Comparison of ENCODE assay signal across 18 cellular contexts in genomic region chr11:115706735-115707134, GRCh38.
DNase-seq lines count a peak whose midpoint lies in the region; ATAC-seq, FAIRE-seq and TF ChIP-seq lines count a peak whose summit lies in the region.
"Had no signal": no experiment of that assay in that cellular context is flagged by ENCODE, and none has a peak within 500 bp of the region (broad histone marks: within the 10 kb centered on the region; RNA-seq: fewer than 3 reads in every experiment).

No MANE protein-coding gene starts in this region.

- TF ChIP-seq CTCF in astrocyte (IDR thresholded peaks at IDR 0.05; ENCODE audit: insufficient read depth, low read depth, low read length), result no peak
- no peak for TF ChIP-seq CTCF in left lung (IDR thresholded peaks at IDR 0.05)
- no peak for TF ChIP-seq CTCF in thoracic aorta (IDR thresholded peaks at IDR 0.05)

- intact Hi-C loops in Right ventricle myocardium superior (cut with DNase I), result no loop called here
- intact Hi-C loops in Right ventricle myocardium inferior (cut with DNase I), result no loop called here
- intact Hi-C loops in left lung (cut with DNase I), result no loop called here

- H3K27ac ChIP-seq in astrocyte (ENCODE audit: low read depth, low read length), result no peak overlapping the region
- H3K27ac ChIP-seq in left lung, result peak overlapping the region in 1 of 2 donors; percentile 86
- peak overlapping the region; percentile 3 to 41 for H3K27ac ChIP-seq in thoracic aorta
- H3K27ac ChIP-seq: C4-2B had no signal

- DNase-seq in Right ventricle myocardium superior, result no peak
- no peak for DNase-seq in Right ventricle myocardium inferior (ENCODE audit: missing footprints)
- DNase-seq in astrocyte (ENCODE audit: low read depth), result peak; percentile 23
- no peak for DNase-seq in left lung
- DNase-seq in thoracic aorta (ENCODE audit: low spot score), result no peak
- no peak for DNase-seq in activated naive CD4-positive, alpha-beta T cell treated with anti-CD3 and anti-CD28 coated beads, Interleukin-2, amount 50 U/mL, for 16 hours
- DNase-seq in NCI-H748 (lab: John Stamatoyannopoulos, UW; ENCODE audit: unreplicated experiment), result no peak
- DNase-seq in 8988T, result no peak
- DNase-seq: Calu3, DMS79, NCI-H1092 treated with DMSO at 0.1 percent for 48 hours, NCI-H1694, NCI-H345, NCI-H69 had no signal

- H4K20me1 ChIP-seq in astrocyte (ENCODE audit: insufficient read depth, low read length), result no peaks in the 10 kb centered on the region

- H3K36me3 Mint-ChIP-seq in astrocyte (ENCODE audit: low read depth, unreplicated experiment), result peaks cover 13% of the 10 kb centered on the region

- H2AFZ ChIP-seq in astrocyte (ENCODE audit: low read depth, low read length), result no peak overlapping the region
- H2AFZ ChIP-seq: GM23338 had no signal

- H3K79me2 ChIP-seq in astrocyte (ENCODE audit: insufficient read depth, low read length), result no peaks in the 10 kb centered on the region

- H3K4me1 ChIP-seq in astrocyte (ENCODE audit: insufficient read depth, low read length), result peaks cover 16% of the 10 kb centered on the region
- peaks cover 3 to 34% of the 10 kb centered on the region in 2 donors for H3K4me1 ChIP-seq in left lung
- H3K4me1 ChIP-seq in thoracic aorta (ENCODE audit: control insufficient read depth in 1 of 2, low read depth in 2 of 2), result peaks cover 5 to 12% of the 10 kb centered on the region in 2 donors

- no peaks in the 10 kb centered on the region for H3K9me3 ChIP-seq in astrocyte (ENCODE audit: insufficient read depth, low read depth, low read length)
- H3K9me3 ChIP-seq in left lung, result peaks cover 0 to 4% of the 10 kb centered on the region in 2 donors
- no peaks in the 10 kb centered on the region for H3K9me3 ChIP-seq in thoracic aorta

- H3K4me3 ChIP-seq in astrocyte (ENCODE audit: insufficient read depth, low read depth, low read length) (no peak overlapping the region), left lung (no peak overlapping the region), thoracic aorta (no peak overlapping the region)
- H3K4me3 ChIP-seq: GM23338 had no signal

- H3K9me3 Mint-ChIP-seq in astrocyte (ENCODE audit: unreplicated experiment), result peaks cover 7% of the 10 kb centered on the region

- H3K4me1 Mint-ChIP-seq in astrocyte (ENCODE audit: low read depth, unreplicated experiment), result peaks cover 22% of the 10 kb centered on the region
- H3K4me1 Mint-ChIP-seq: GM23338 had no signal

- no peaks in the 10 kb centered on the region for H3K36me3 ChIP-seq in astrocyte (ENCODE audit: insufficient read depth, low read length)
- H3K36me3 ChIP-seq in left lung, result no peaks in the 10 kb centered on the region
- H3K36me3 ChIP-seq in thoracic aorta, result no peaks in the 10 kb centered on the region

- H3K9ac ChIP-seq in astrocyte (ENCODE audit: low read length), result no peak overlapping the region

- ATAC-seq in Right ventricle myocardium superior (ENCODE audit: poor library complexity) (peak; percentile 22), Right ventricle myocardium inferior (no peak), left lung (peak; percentile 52), thoracic aorta (ENCODE audit: insufficient number of reproducible peaks, low FRiP score, low read depth) (no peak)
- ATAC-seq: GM23338 had no signal

- H3K4me2 ChIP-seq in astrocyte (ENCODE audit: low read length), result no peak overlapping the region
- H3K4me2 ChIP-seq: GM23338 had no signal

- H3K27me3 Mint-ChIP-seq in astrocyte (ENCODE audit: low read depth, unreplicated experiment), result no peaks in the 10 kb centered on the region

- H3K4me3 Mint-ChIP-seq in astrocyte (ENCODE audit: unreplicated experiment), result no peak overlapping the region
- H3K4me3 Mint-ChIP-seq: GM23338, IgD-negative memory B cell had no signal

- peak overlapping the region; percentile 2 for H3K27ac Mint-ChIP-seq in astrocyte (ENCODE audit: unreplicated experiment)
- H3K27ac Mint-ChIP-seq: GM23338, IgD-negative memory B cell had no signal

- no peaks in the 10 kb centered on the region for H3K27me3 ChIP-seq in astrocyte (ENCODE audit: insufficient read depth, low read length)
- H3K27me3 ChIP-seq in left lung, result peaks cover 5 to 13% of the 10 kb centered on the region in 2 donors
- no peaks in the 10 kb centered on the region for H3K27me3 ChIP-seq in thoracic aorta (replicated peaks; ENCODE audit: insufficient read depth)

- FAIRE-seq in astrocyte (lab: Jason Lieb, UNC), result no peak
- FAIRE-seq: GM12892 had no signal

Comparison
In these comparisons a context has a peak if more than half of its experiments do, and no peak if none do; other contexts are left out.
1. ATAC-seq: peak in Right ventricle myocardium superior (single experiment) and left lung (single experiment); none in Right ventricle myocardium inferior (single experiment) and thoracic aorta (single experiment).